18 cellular contexts compared by ENCODE assay signal in the genomic region with DNA sequence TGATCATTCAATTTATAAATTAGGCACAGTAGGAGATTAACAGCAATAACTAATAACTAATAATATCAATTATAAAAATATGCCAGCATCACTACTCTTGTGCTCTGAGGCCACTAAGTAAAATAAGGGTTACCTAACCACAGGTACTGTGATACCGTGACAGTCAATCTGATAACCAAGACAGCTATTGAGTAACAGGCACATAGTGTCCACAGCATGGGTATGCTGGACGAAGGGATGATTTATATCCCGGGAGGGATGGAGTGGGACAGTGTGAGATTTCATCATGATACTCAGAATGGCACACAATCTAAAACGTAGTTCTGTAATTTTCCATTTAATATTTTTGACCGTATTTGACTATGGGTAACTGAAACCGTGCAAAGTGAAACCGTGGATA. TPM values are rescaled to one million over a fixed set of nuclear protein-coding genes. Genes with fewer than 3 reads are reported as not detected.
DNase-seq lines count a peak whose midpoint lies in the region; ATAC-seq, FAIRE-seq and TF ChIP-seq lines count a peak whose summit lies in the region.
"Had no signal": no experiment of that assay in that cellular context is flagged by ENCODE, and none has a peak within 500 bp of the region (broad histone marks: within the 10 kb centered on the region; RNA-seq: fewer than 3 reads in every experiment).

No MANE protein-coding gene starts in this region.

- H3K79me2 ChIP-seq in hepatocyte: peaks cover 3% of the 10 kb centered on the region

- H3K36me3 ChIP-seq in hepatocyte (replicated peaks; ENCODE audit: insufficient read depth, low read depth) (no peaks in the 10 kb centered on the region), pancreas (peaks cover 0 to 25% (median 4%) of the 10 kb centered on the region in 3 donors), gastrocnemius medialis (no peaks in the 10 kb centered on the region)

- DNase-seq in hepatocyte (ENCODE audit: low spot score): no peak
- no peak for DNase-seq in pancreas
- peak; percentile 71 to 75 for DNase-seq in gastrocnemius medialis
- no peak for DNase-seq in RKO (ENCODE audit: low spot score)
- DNase-seq in NCI-H526 treated with DMSO at 0.1 percent for 48 hours (lab: John Stamatoyannopoulos, UW): no peak
- DNase-seq: 8988T; CD4-positive, CD25-positive, alpha-beta regulatory T cell; DMS79; GM23248; IMR-90 had no signal

- H3K27ac ChIP-seq in 22Rv1 (peak overlapping the region; percentile 73), hepatocyte (peak overlapping the region; percentile 83), pancreas (no peak overlapping the region), gastrocnemius medialis (peak overlapping the region; percentile 45 to 100 (median 84))
- H3K27ac ChIP-seq: BLaER1 treated with 17β-estradiol and CSF1 and Interleukin-3, amounts not matched to agents 10 nM and 100 nM; GM23248 had no signal

- no peak for TF ChIP-seq POLR2A in gastrocnemius medialis (IDR thresholded peaks at IDR 0.05)

- H3K9me3 ChIP-seq in hepatocyte (ENCODE audit: low read depth) (no peaks in the 10 kb centered on the region), pancreas (no peaks in the 10 kb centered on the region), gastrocnemius medialis (no peaks in the 10 kb centered on the region)
- H3K9me3 ChIP-seq: BLaER1 treated with 17β-estradiol and CSF1 and Interleukin-3, amounts not matched to agents 10 nM and 100 nM had no signal

- H3K4me3 ChIP-seq in hepatocyte: no peak overlapping the region
- no peak overlapping the region for H3K4me3 ChIP-seq in pancreas
- no peak overlapping the region for H3K4me3 ChIP-seq in gastrocnemius medialis
- H3K4me3 ChIP-seq: BLaER1 treated with 17β-estradiol and CSF1 and Interleukin-3, amounts not matched to agents 10 nM and 100 nM; GM12878; GM23248 had no signal

- 80% methylated on average over 7 of the region's 7 CpGs for WGBS in hepatocyte (ENCODE audit: low lambda C conversion rate, missing lambda C conversion rate)
- 46 to 60% methylated on average over 7 of the region's 7 CpGs for WGBS in pancreas, 2 donors

- no peaks in the 10 kb centered on the region for H3K27me3 ChIP-seq in hepatocyte
- H3K27me3 ChIP-seq in pancreas: no peaks in the 10 kb centered on the region
- H3K27me3 ChIP-seq in gastrocnemius medialis: no peaks in the 10 kb centered on the region
- H3K27me3 ChIP-seq: BLaER1 treated with 17β-estradiol and CSF1 and Interleukin-3, amounts not matched to agents 10 nM and 100 nM had no signal

- in situ Hi-C loops in gastrocnemius medialis (cut with MboI; ENCODE audit: low sequenced_read_pairs in 4 of 4): loop anchor here in 1 of 4 donors (25.0 kb wide), 1 partner anchor 729 kb away; a partner anchor contains a TSS

- TF ChIP-seq CTCF in 22Rv1 (IDR thresholded peaks at IDR 0.05) (no peak), hepatocyte (IDR thresholded peaks at IDR 0.05; ENCODE audit: poor library complexity) (no peak), pancreas (IDR thresholded peaks at IDR 0.05) (no peak), gastrocnemius medialis (IDR thresholded peaks at IDR 0.05 in 4 of 5, conservative IDR thresholded peaks at IDR 0.05 in 1 of 5) (no peak)

- H2AFZ ChIP-seq in hepatocyte: no peak overlapping the region
- H2AFZ ChIP-seq: GM23248 had no signal

- peak overlapping the region; percentile 59 for H3K4me2 ChIP-seq in hepatocyte
- H3K4me2 ChIP-seq: BLaER1 treated with 17β-estradiol and CSF1 and Interleukin-3, amounts not matched to agents 10 nM and 100 nM had no signal

- H4K20me1 ChIP-seq in hepatocyte (ENCODE audit: insufficient read depth, poor library complexity, severe bottlenecking): no peaks in the 10 kb centered on the region

- H3K4me1 ChIP-seq in hepatocyte (ENCODE audit: insufficient read depth): peaks cover 41% of the 10 kb centered on the region
- peaks cover 5 to 28% (median 24%) of the 10 kb centered on the region in 3 donors for H3K4me1 ChIP-seq in pancreas
- peaks cover 12 to 50% of the 10 kb centered on the region in 2 donors for H3K4me1 ChIP-seq in gastrocnemius medialis
- H3K4me1 ChIP-seq: BLaER1 treated with 17β-estradiol and CSF1 and Interleukin-3, amounts not matched to agents 10 nM and 100 nM had no signal

- no peaks in the 10 kb centered on the region for H3K9me2 ChIP-seq in hepatocyte (replicated peaks; ENCODE audit: insufficient read depth)

- no peak for FAIRE-seq in pancreas (lab: Jason Lieb, UNC)
- FAIRE-seq: GM12878, GM18507, H54 had no signal

- ATAC-seq in pancreas: peak in 3 of 4 donors; percentile 14 to 27 (median 15)
- ATAC-seq in gastrocnemius medialis: peak; percentile 90 to 94
- no peak for ATAC-seq in HG03097 (IDR thresholded peaks at IDR 0.05; ENCODE audit: low FRiP score, unreplicated experiment)
- no peak for ATAC-seq in HG03095 (IDR thresholded peaks at IDR 0.05; ENCODE audit: unreplicated experiment)
- ATAC-seq: GM12878, HCT116 had no signal

- intact Hi-C loops in pancreas (cut with DNase I) (no loop called here), gastrocnemius medialis (cut with DNase I; ENCODE audit: low total_unique reads) (loop anchor here (2.0 to 10.0 kb wide), 2 partner anchors 38 to 86 kb away; a partner anchor contains a TSS)

RNA-seq across cellular contexts. Expression of a gene that starts 39.4 kb away (rescaled TPM):
- total RNA-seq in hepatocyte: 228 and 235 TPM in 2 replicates
- 176 and 192 TPM in 2 replicates for polyA plus RNA-seq in hepatocyte
- 100 to 1,000 TPM; 101 to 172 (median 116) TPM for total RNA-seq in pancreas
- 100 to 1,000 TPM in 1 of 2 donors, 10 to 100 TPM in 1; 59.8 to 141 TPM for polyA plus RNA-seq in pancreas
- 100 to 1,000 TPM in 2 of 4 donors, 10 to 100 TPM in 2; 42.1 to 101 (median 80.2) TPM for total RNA-seq in gastrocnemius medialis

Comparison
In these comparisons a context has a peak if more than half of its experiments do, and no peak if none do; other contexts are left out.
1. H3K27ac ChIP-seq: peak in 22Rv1 (single experiment), hepatocyte (single experiment) and gastrocnemius medialis (4 of 4); none in pancreas (0 of 4).
2. DNase-seq: peak in gastrocnemius medialis (2 of 2); none in hepatocyte (single experiment), pancreas (0 of 6), RKO (single experiment) and NCI-H526 treated with DMSO at 0.1 percent for 48 hours (single experiment).
3. ATAC-seq: peak in pancreas (3 of 4) and gastrocnemius medialis (2 of 2); none in HG03097 (single experiment) and HG03095 (single experiment).